In genomic region chr1:18681423-18681835, GRCh38 we compare ENCODE assay signal across 8 cellular contexts. TPM values are rescaled to one million over a fixed set of nuclear protein-coding genes. Genes with fewer than 3 reads are reported as not detected.
DNase-seq lines count a peak whose midpoint lies in the region; ATAC-seq, FAIRE-seq and TF ChIP-seq lines count a peak whose summit lies in the region.

No MANE protein-coding gene starts in this region.

- H3K27me3 Mint-ChIP-seq in astrocyte (ENCODE audit: low read depth, unreplicated experiment), result peaks cover 57% of the 10 kb centered on the region

- no peaks in the 10 kb centered on the region for H3K79me2 ChIP-seq in astrocyte (ENCODE audit: insufficient read depth, low read length)

- H3K27ac Mint-ChIP-seq in astrocyte (ENCODE audit: unreplicated experiment), result no peak overlapping the region

- CTCF ChIA-PET in A673 (lab: Charles Lee), result interaction anchor here (0.7 to 1.0 kb wide), 3 partner anchors 78 to 130 kb away, joined by 3 to 8 read pairs (median 5); no protein-coding TSS in a partner anchor

- no peaks in the 10 kb centered on the region for H4K20me1 ChIP-seq in astrocyte (ENCODE audit: insufficient read depth, low read length)

- POLR2A ChIA-PET in A673 (lab: Charles Lee; ENCODE audit: low non-redundant PET), result no interaction called here

- H3K4me1 ChIP-seq in A673 (ENCODE audit: insufficient read depth, low read length, poor library complexity, severe bottlenecking) (peaks cover 21% of the 10 kb centered on the region), astrocyte (ENCODE audit: insufficient read depth, low read length) (no peaks in the 10 kb centered on the region), lower lobe of right lung (no peaks in the 10 kb centered on the region)

- no peaks in the 10 kb centered on the region for H3K36me3 ChIP-seq in A673 (ENCODE audit: insufficient read depth, low read length, poor library complexity, severe bottlenecking)
- H3K36me3 ChIP-seq in GM06990 (ENCODE audit: control insufficient read depth, insufficient read depth, low read length), result no peaks in the 10 kb centered on the region
- no peaks in the 10 kb centered on the region for H3K36me3 ChIP-seq in astrocyte (ENCODE audit: insufficient read depth, low read length)
- no peaks in the 10 kb centered on the region for H3K36me3 ChIP-seq in lower lobe of right lung

- H3K4me2 ChIP-seq in astrocyte (ENCODE audit: low read length), result no peak overlapping the region

- H3K9me3 ChIP-seq in A673 (ENCODE audit: low read depth, low read length, poor library complexity, severe bottlenecking) (no peaks in the 10 kb centered on the region), astrocyte (ENCODE audit: insufficient read depth, low read depth, low read length) (no peaks in the 10 kb centered on the region), lower lobe of right lung (no peaks in the 10 kb centered on the region)

- H3K4me1 Mint-ChIP-seq in astrocyte (ENCODE audit: low read depth, unreplicated experiment), result no peaks in the 10 kb centered on the region

- peak; percentile 77 for TF ChIP-seq CTCF in A673 (conservative IDR thresholded peaks at IDR 0.05; ENCODE audit: low read depth, low read length)
- TF ChIP-seq CTCF in GM06990 (IDR thresholded peaks at IDR 0.05; ENCODE audit: insufficient read depth, low read length, poor library complexity, severe bottlenecking), result peak; percentile 78
- peak; percentile 50 for TF ChIP-seq CTCF in astrocyte (IDR thresholded peaks at IDR 0.05; ENCODE audit: insufficient read depth, low read depth, low read length)
- peak; percentile 70 for TF ChIP-seq CTCF in lower lobe of right lung (IDR thresholded peaks at IDR 0.05)

- no peaks in the 10 kb centered on the region for H3K36me3 Mint-ChIP-seq in astrocyte (ENCODE audit: low read depth, unreplicated experiment)

- no peak overlapping the region for H3K27ac ChIP-seq in A673 (ENCODE audit: low read depth, low read length, poor library complexity, severe bottlenecking)
- no peak overlapping the region for H3K27ac ChIP-seq in astrocyte (ENCODE audit: low read depth, low read length)
- H3K27ac ChIP-seq in lower lobe of right lung, result no peak overlapping the region

- intact Hi-C loops in A673 (cut with micrococcal nuclease; ENCODE audit: unreplicated experiment), result loop anchor here (1.0 kb wide), 1 partner anchor 84 kb away; no protein-coding TSS in a partner anchor
- intact Hi-C loops in lower lobe of right lung (cut with DNase I), result no loop called here

- peaks cover 9% of the 10 kb centered on the region for H3K9me3 Mint-ChIP-seq in astrocyte (ENCODE audit: unreplicated experiment)

- BruUV-seq in A673 (replicated peaks; lab: Mats Ljungman, UMichigan), result no TSS peak

- no peak overlapping the region for H3K4me3 Mint-ChIP-seq in astrocyte (ENCODE audit: unreplicated experiment)

- H3K27me3 ChIP-seq in A673 (replicated peaks; ENCODE audit: insufficient read depth, low read depth, low read length, poor library complexity) (no peaks in the 10 kb centered on the region), GM06990 (replicated peaks; ENCODE audit: control insufficient read depth, insufficient read depth, low read length) (no peaks in the 10 kb centered on the region; the same call in none of the 2 replicates), astrocyte (ENCODE audit: insufficient read depth, low read length) (peaks cover 2% of the 10 kb centered on the region), lower lobe of right lung (ENCODE audit: low read depth) (peaks cover 25% of the 10 kb centered on the region)

- FAIRE-seq in astrocyte (lab: Jason Lieb, UNC), result no peak

- no peak overlapping the region for H2AFZ ChIP-seq in astrocyte (ENCODE audit: low read depth, low read length)

- ATAC-seq in lower lobe of right lung (peak; percentile 73 to 76), HG02759 (IDR thresholded peaks at IDR 0.05; ENCODE audit: unreplicated experiment) (no peak)

- H3K4me3 ChIP-seq in A673 (ENCODE audit: low read depth, low read length, poor library complexity, severe bottlenecking) (no peak overlapping the region), GM06990 (replicated peaks; ENCODE audit: low read depth, low read length) (no peak overlapping the region), astrocyte (ENCODE audit: insufficient read depth, low read depth, low read length) (no peak overlapping the region), lower lobe of right lung (no peak overlapping the region)

- DNase-seq in A673 (ENCODE audit: low spot score) (peak; percentile 85), GM06990 (ENCODE audit: extremely low read depth, insufficient read length) (no peak), NCI-H2029 treated with DMSO at 0.1 percent for 48 hours (lab: John Stamatoyannopoulos, UW) (peak; percentile 44), astrocyte (ENCODE audit: low read depth) (peak; percentile 3), lower lobe of right lung (no peak), NCI-H524 treated with DMSO at 0.1 percent for 48 hours (lab: John Stamatoyannopoulos, UW) (no peak), mesenteric fat pad (ENCODE audit: low spot score) (no peak)

- no peak overlapping the region for H3K9ac ChIP-seq in astrocyte (ENCODE audit: low read length)

RNA-seq across cellular contexts. Expression of gene PAX7, which starts 50.8 kb away (rescaled TPM):
- total RNA-seq in A673 (2021) (29.8 and 36.5 TPM in 2 replicates), astrocyte (0.05 TPM in 1 of 2 replicates, not detected in the other), lower lobe of right lung (not detected), mesenteric fat pad (not detected)

Comparison
In these comparisons a context has a peak if more than half of its experiments do, and no peak if none do; other contexts are left out.
1. DNase-seq: peak in A673 (single experiment), NCI-H2029 treated with DMSO at 0.1 percent for 48 hours (single experiment) and astrocyte (single experiment); none in GM06990 (single experiment), lower lobe of right lung (single experiment), NCI-H524 treated with DMSO at 0.1 percent for 48 hours (single experiment) and mesenteric fat pad (single experiment).
2. RNA of gene PAX7, which starts 50.8 kb away (total RNA-seq): 29.8 to 36.5 TPM in A673; 0.05 TPM in astrocyte, not detected in lower lobe of right lung (single experiment) and not detected in mesenteric fat pad (single experiment); every median in the first group is over 10 times any median in the second.
3. Peak in every context shown above with its lines, with median percentiles within 50 percentile points of each other: CTCF ChIP-seq.